23 cellular contexts compared by ENCODE assay signal in genomic region chr12:104470521-104470920, GRCh38.
"Had no signal": no experiment of that assay in that cellular context is flagged by ENCODE, and none has a peak within 500 bp of the region (broad histone marks: within the 10 kb centered on the region; RNA-seq: fewer than 3 reads in every experiment).

No MANE protein-coding gene starts in this region.

- H3K27ac Mint-ChIP-seq: activated CD4-positive, alpha-beta T cell treated with anti-CD3 and anti-CD28 coated beads for 36 hours; activated CD8-positive, alpha-beta T cell treated with anti-CD3 and anti-CD28 coated beads for 36 hours; activated naive CD8-positive, alpha-beta T cell; endodermal cell; stimulated activated naive CD8-positive, alpha-beta T cell treated with anti-CD3 and anti-CD28 coated beads, Interleukin-15, amount 100 ng/mL, for 72 hours; T-helper 2 cell treated with Interferon-gamma antibody and Interleukin-4, amounts not matched to agents 5 μg/mL and 100 μg/mL, for 36 hours had no signal

- ATAC-seq: activated CD4-positive, alpha-beta T cell treated with anti-CD3 and anti-CD28 coated beads for 36 hours; activated CD8-positive, alpha-beta T cell treated with anti-CD3 and anti-CD28 coated beads for 36 hours; activated T-cell treated with anti-CD3 and anti-CD28 coated beads, Interleukin-2, amount 50 U/mL, for 4 hours; naive thymus-derived CD8-positive, alpha-beta T cell; pancreas; right lobe of liver; stimulated activated naive CD8-positive, alpha-beta T cell treated with anti-CD3 and anti-CD28 coated beads, Interleukin-15, amount 100 ng/mL, for 72 hours had no signal

- DNase-seq: activated CD4-positive, alpha-beta T cell treated with anti-CD3 and anti-CD28 coated beads for 36 hours; activated CD8-positive, alpha-beta T cell treated with anti-CD3 and anti-CD28 coated beads for 36 hours; activated effector memory CD4-positive, alpha-beta T cell treated with Interleukin-2 at 50 U/mL for 16 hours; activated T-cell treated with anti-CD3 and anti-CD28 coated beads, Interleukin-2, amount 50 U/mL, for 4 hours; amygdala; dorsolateral prefrontal cortex; foreskin fibroblast; mesenchymal stem cell; naive thymus-derived CD8-positive, alpha-beta T cell; pancreas; right lobe of liver; small intestine; stimulated activated CD4-positive, alpha-beta T cell treated with anti-CD3 and anti-CD28 coated beads, Interleukin-15, amount 100 ng/mL, for 24 hours; stimulated activated CD4-positive, alpha-beta T cell treated with anti-CD3 and anti-CD28 coated beads, Interleukin-2, amount 100 ng/mL, for 48 hours; stimulated activated naive CD8-positive, alpha-beta T cell treated with anti-CD3 and anti-CD28 coated beads, Interleukin-15, amount 100 ng/mL, for 72 hours; trophoblast cell had no signal

- H3K27ac ChIP-seq: dorsolateral prefrontal cortex, epithelial cell of prostate, neutrophil, pancreas, right lobe of liver, suprapubic skin, vagina had no signal

- H3K36me3 ChIP-seq: neutrophil, pancreas, right lobe of liver, suprapubic skin, vagina had no signal

- H3K9me3 ChIP-seq: neutrophil, pancreas, right lobe of liver, suprapubic skin, vagina had no signal

- H3K4me1 ChIP-seq: right lobe of liver, suprapubic skin had no signal

- H3K9me3 Mint-ChIP-seq: endodermal cell had no signal

- H3K4me3 Mint-ChIP-seq: activated CD4-positive, alpha-beta T cell treated with anti-CD3 and anti-CD28 coated beads for 36 hours; activated CD8-positive, alpha-beta T cell treated with anti-CD3 and anti-CD28 coated beads for 36 hours; activated naive CD8-positive, alpha-beta T cell; activated T-cell treated with anti-CD3 and anti-CD28 coated beads, Interleukin-2, amount 50 U/mL, for 4 hours; endodermal cell; stimulated activated naive CD8-positive, alpha-beta T cell treated with anti-CD3 and anti-CD28 coated beads, Interleukin-15, amount 100 ng/mL, for 72 hours had no signal

- H3K27me3 ChIP-seq: dorsolateral prefrontal cortex, neutrophil, pancreas, right lobe of liver, suprapubic skin, vagina had no signal

- H3K4me3 ChIP-seq: dorsolateral prefrontal cortex, pancreas, right lobe of liver, suprapubic skin, vagina had no signal

- H3K27me3 Mint-ChIP-seq: activated CD4-positive, alpha-beta T cell treated with anti-CD3 and anti-CD28 coated beads for 36 hours; activated CD8-positive, alpha-beta T cell treated with anti-CD3 and anti-CD28 coated beads for 36 hours; activated naive CD8-positive, alpha-beta T cell; naive thymus-derived CD8-positive, alpha-beta T cell; stimulated activated naive CD8-positive, alpha-beta T cell treated with anti-CD3 and anti-CD28 coated beads, Interleukin-15, amount 100 ng/mL, for 72 hours had no signal
